ENCODE assay signal across 1 cellular context in genomic region chr12:131871677-131872076, GRCh38.
TF ChIP-seq lines count a peak whose summit lies in the region.

No MANE protein-coding gene starts in this region.

TF ChIP-seq in HepG2, 621 proteins besides CTCF, POLR2A, EP300 and RAD21:
- no peak for TF ChIP-seq KLF15 (CRISPR knock-in tag; IDR thresholded peaks at IDR 0.05; ENCODE audit: borderline replicate concordance)
- 0 out of 2 replicates have a peak, but pooled peaks have one; percentile 19 for TF ChIP-seq ZMYM3 (CRISPR knock-in tag; IDR thresholded peaks at IDR 0.05)
- TF ChIP-seq ZBTB38 (CRISPR knock-in tag; IDR thresholded peaks at IDR 0.05) = no peak
